In genomic region chr3:187743195-187744141, GRCh38 we compare ENCODE assay signal across 1 cellular context.
TF ChIP-seq lines count a peak whose summit lies in the region.

No MANE protein-coding gene starts in this region.

TF ChIP-seq in HEK293, 187 proteins besides CTCF, POLR2A, EP300 and RAD21 (continued from another document):
- no peak for TF ChIP-seq PBX3 (CRISPR knock-in tag; IDR thresholded peaks at IDR 0.05)
- no peak for TF ChIP-seq ZBTB10 (tag by site-specific recombination; IDR thresholded peaks at IDR 0.05)
- peak; percentile 31 for TF ChIP-seq ZBTB8A (tag by site-specific recombination; IDR thresholded peaks at IDR 0.05)
- TF ChIP-seq ZFHX2 (tag by site-specific recombination; conservative IDR thresholded peaks at IDR 0.05): peak; percentile 47; the same call in 1 of the 2 replicates
